In genomic region chr18:11153096-11153495, GRCh38 we compare ENCODE assay signal across 36 cellular contexts. TPM values are rescaled to one million over a fixed set of nuclear protein-coding genes. Genes with fewer than 3 reads are reported as not detected.
"Had no signal": no experiment of that assay in that cellular context is flagged by ENCODE, and none has a peak within 500 bp of the region (broad histone marks: within the 10 kb centered on the region; RNA-seq: fewer than 3 reads in every experiment).

No MANE protein-coding gene starts in this region.

- H3K4me3 ChIP-seq: MG63 had no signal

- DNase-seq: Karpas-422, Kasumi-1, MG63, MM.1S, MV-4-11, NCI-H1048, NCI-H1092, NCI-H1092 treated with DMSO at 0.1 percent for 48 hours, NCI-H1105, NCI-H1105 treated with DMSO at 0.1 percent for 48 hours, NCI-H1417, NCI-H1417 treated with DMSO at 0.1 percent for 48 hours, NCI-H1436, NCI-H1436 treated with DMSO at 0.1 percent for 48 hours, NCI-H146, NCI-H1694, NCI-H1694 treated with DMSO at 0.1 percent for 48 hours, NCI-H187 treated with DMSO at 0.1 percent for 48 hours, NCI-H1930, NCI-H2029, NCI-H2029 treated with DMSO at 0.1 percent for 48 hours, NCI-H2081, NCI-H2081 treated with DMSO at 0.1 percent for 48 hours, NCI-H2107, NCI-H2171, NCI-H2171 treated with DMSO at 0.1 percent for 48 hours, NCI-H2227 treated with DMSO at 0.1 percent for 48 hours, NCI-H226, NCI-H345, NCI-H446, NCI-H446 treated with DMSO at 0.1 percent for 48 hours, NCI-H510A, NCI-H510A treated with DMSO at 0.1 percent for 48 hours, NCI-H524, NCI-H524 treated with DMSO at 0.1 percent for 48 hours had no signal

- H3K36me3 ChIP-seq: MG63 had no signal

- H3K27me3 ChIP-seq: MG63 had no signal

- H3K9me3 ChIP-seq: MG63 had no signal

RNA-seq across cellular contexts. Expression of gene PIEZO2, which starts 3.7 kb away (rescaled TPM):
- total RNA-seq: NCI-H460 had no signal
